Comparison of ENCODE assay signal across 13 cellular contexts in genomic region chr9:112248722-112249121, GRCh38.
DNase-seq lines count a peak whose midpoint lies in the region; ATAC-seq, FAIRE-seq and TF ChIP-seq lines count a peak whose summit lies in the region.
"Had no signal": no experiment of that assay in that cellular context is flagged by ENCODE, and none has a peak within 500 bp of the region (broad histone marks: within the 10 kb centered on the region; RNA-seq: fewer than 3 reads in every experiment).

No MANE protein-coding gene starts in this region.

- H3K27me3 ChIP-seq in neutrophil (no peaks in the 10 kb centered on the region), prostate gland (replicated peaks; ENCODE audit: insufficient read depth) (no peaks in the 10 kb centered on the region), ascending aorta (no peaks in the 10 kb centered on the region)
- H3K27me3 ChIP-seq: esophagus muscularis mucosa, right lobe of liver, tibial artery had no signal

- intact Hi-C loops in prostate gland (cut with DNase I): no loop called here
- intact Hi-C loops in ascending aorta (cut with DNase I): no loop called here

- H3K4me3 ChIP-seq in neutrophil (ENCODE audit: low read depth in 1 of 2, low read length in 1 of 2): no peak overlapping the region
- H3K4me3 ChIP-seq in prostate gland: no peak overlapping the region
- H3K4me3 ChIP-seq in ascending aorta: no peak overlapping the region
- H3K4me3 ChIP-seq: esophagus muscularis mucosa, right lobe of liver, tibial artery had no signal

- TF ChIP-seq POLR2A in prostate gland (IDR thresholded peaks at IDR 0.05): no peak

- H3K4me3 Mint-ChIP-seq in chondrocyte (ENCODE audit: unreplicated experiment) (peak overlapping the region; percentile 14), nephron progenitor cell (no peak overlapping the region)

- H3K27ac Mint-ChIP-seq in chondrocyte (ENCODE audit: unreplicated experiment) (peak overlapping the region; percentile 82), nephron progenitor cell (no peak overlapping the region)

- H3K9me3 Mint-ChIP-seq in chondrocyte (ENCODE audit: low read depth) (no peaks in the 10 kb centered on the region), nephron progenitor cell (no peaks in the 10 kb centered on the region)

- H3K4me1 Mint-ChIP-seq in chondrocyte (ENCODE audit: low read depth) (peaks cover 13% of the 10 kb centered on the region), nephron progenitor cell (no peaks in the 10 kb centered on the region)

- H3K9me3 ChIP-seq in neutrophil: no peaks in the 10 kb centered on the region
- no peaks in the 10 kb centered on the region for H3K9me3 ChIP-seq in prostate gland
- no peaks in the 10 kb centered on the region for H3K9me3 ChIP-seq in ascending aorta
- H3K9me3 ChIP-seq: esophagus muscularis mucosa, right lobe of liver, tibial artery had no signal

- DNase-seq in ELR (ENCODE audit: low read depth) (peak; percentile 84), RCC 7860 (ENCODE audit: low spot score) (no peak), chondrocyte (ENCODE audit: low spot score) (no peak), prostate gland (ENCODE audit: low spot score) (no peak), ascending aorta (ENCODE audit: low spot score in 2 of 2) (no peak), nephron progenitor cell (no peak)
- DNase-seq: caudate nucleus, NCI-H1105, right lobe of liver, tibial artery had no signal

- 97% methylated on average over 1 of the region's 1 CpG for WGBS in prostate gland

- H3K36me3 Mint-ChIP-seq in chondrocyte (ENCODE audit: low read depth) (peaks cover 5% of the 10 kb centered on the region), nephron progenitor cell (ENCODE audit: low read depth) (peaks cover 32% of the 10 kb centered on the region)

- TF ChIP-seq CTCF in chondrocyte (IDR thresholded peaks at IDR 0.05) (no peak), neutrophil (IDR thresholded peaks at IDR 0.05) (no peak), prostate gland (IDR thresholded peaks at IDR 0.05) (no peak), ascending aorta (IDR thresholded peaks at IDR 0.05) (no peak), nephron progenitor cell (IDR thresholded peaks at IDR 0.05) (no peak)

- H3K36me3 ChIP-seq in neutrophil (peaks cover 46% of the 10 kb centered on the region), prostate gland (no peaks in the 10 kb centered on the region), ascending aorta (peaks cover 0 to 14% of the 10 kb centered on the region in 2 donors)

- no peaks in the 10 kb centered on the region for H3K27me3 Mint-ChIP-seq in chondrocyte (ENCODE audit: low read depth)
- H3K27me3 Mint-ChIP-seq in nephron progenitor cell (ENCODE audit: low read depth, poor library complexity): no peaks in the 10 kb centered on the region

- FAIRE-seq in RCC 7860 (lab: Jason Lieb, UNC): peak; percentile 53

- H3K27ac ChIP-seq in neutrophil (peak overlapping the region; percentile 48), prostate gland (no peak overlapping the region), ascending aorta (no peak overlapping the region)
- H3K27ac ChIP-seq: esophagus muscularis mucosa, right lobe of liver, tibial artery had no signal

- peaks cover 15 to 18% of the 10 kb centered on the region in 2 experiments for H3K4me1 ChIP-seq in neutrophil (ENCODE audit: control insufficient read depth in 1 of 2, insufficient read depth in 1 of 2, low read depth in 1 of 2, low read length in 1 of 2)
- H3K4me1 ChIP-seq in prostate gland (replicated peaks): no peaks in the 10 kb centered on the region
- no peaks in the 10 kb centered on the region for H3K4me1 ChIP-seq in ascending aorta
- H3K4me1 ChIP-seq: esophagus muscularis mucosa, tibial artery had no signal

- ATAC-seq in HG02763 (IDR thresholded peaks at IDR 0.05; ENCODE audit: unreplicated experiment): no peak
- ATAC-seq: right lobe of liver had no signal
